Comparison of ENCODE assay signal across 8 cellular contexts in genomic region chr13:50130686-50131051, GRCh38.
DNase-seq lines count a peak whose midpoint lies in the region; ATAC-seq and TF ChIP-seq lines count a peak whose summit lies in the region.

No MANE protein-coding gene starts in this region.

- intact Hi-C loops in Panc1 (cut with micrococcal nuclease; ENCODE audit: unreplicated experiment): no loop called here
- intact Hi-C loops in dendritic cell treated with granulocyte-macrophage colony-stimulating factor and Interleukin-4, amounts not matched to agents 40 ng/mL and 50 ng/mL, for 4 days (cut with micrococcal nuclease): loop anchor here (5.0 kb wide), 1 partner anchor 92 kb away; no protein-coding TSS in a partner anchor

- POLR2A ChIA-PET in Panc1 (lab: Charles Lee): no interaction called here

- DNase-seq in NOMO-1 treated with DMSO at 0.1 percent for 48 hours (lab: John Stamatoyannopoulos, UW; ENCODE audit: unreplicated experiment) (peak; percentile 50), NOMO-1 treated with dmso at 0.1 percent for 144 hours (lab: John Stamatoyannopoulos, UW; ENCODE audit: unreplicated experiment) (no peak), Panc1 (ENCODE audit: low read depth, low spot score) (no peak), NCI-H146 treated with DMSO at 0.1 percent for 48 hours (lab: John Stamatoyannopoulos, UW; ENCODE audit: unreplicated experiment) (no peak), SHP77 treated with DMSO at 0.1 percent for 48 hours (lab: John Stamatoyannopoulos, UW) (no peak)

- H3K36me3 Mint-ChIP-seq in dendritic cell treated with granulocyte-macrophage colony-stimulating factor and Interleukin-4, amounts not matched to agents 40 ng/mL and 50 ng/mL, for 4 days (ENCODE audit: low read depth): peaks cover 6% of the 10 kb centered on the region

- H3K4me3 ChIP-seq in Panc1 (ENCODE audit: low read depth in 2 of 2, low read length in 2 of 2) (peak overlapping the region; percentile 38 to 67), mesodermal cell (ENCODE audit: extremely low read depth, insufficient read depth, low read length, poor library complexity, severe bottlenecking) (peak overlapping the region; percentile 28), urinary bladder (ENCODE audit: low read depth, low read length) (peak overlapping the region; percentile 24)

- no peaks in the 10 kb centered on the region for H3K27me3 ChIP-seq in Panc1 (ENCODE audit: control insufficient read depth, insufficient read depth, low read length)

- H3K27me3 Mint-ChIP-seq in dendritic cell treated with granulocyte-macrophage colony-stimulating factor and Interleukin-4, amounts not matched to agents 40 ng/mL and 50 ng/mL, for 4 days: peaks cover 59% of the 10 kb centered on the region

- H3K27ac Mint-ChIP-seq in dendritic cell treated with granulocyte-macrophage colony-stimulating factor and Interleukin-4, amounts not matched to agents 40 ng/mL and 50 ng/mL, for 4 days: peak overlapping the region; percentile 76

- peaks cover 66% of the 10 kb centered on the region for H3K4me1 Mint-ChIP-seq in dendritic cell treated with granulocyte-macrophage colony-stimulating factor and Interleukin-4, amounts not matched to agents 40 ng/mL and 50 ng/mL, for 4 days (ENCODE audit: low read depth)

- BruUV-seq in Panc1 (replicated peaks; lab: Mats Ljungman, UMichigan): no TSS peak

- peak overlapping the region; percentile 77 for H3K4me3 Mint-ChIP-seq in dendritic cell treated with granulocyte-macrophage colony-stimulating factor and Interleukin-4, amounts not matched to agents 40 ng/mL and 50 ng/mL, for 4 days

- H3K4me1 ChIP-seq in Panc1 (ENCODE audit: control insufficient read depth, insufficient read depth, low read length): peaks cover 4% of the 10 kb centered on the region
- peaks cover 34% of the 10 kb centered on the region for H3K4me1 ChIP-seq in mesodermal cell (ENCODE audit: control insufficient read depth, insufficient read depth, low read length, poor library complexity, severe bottlenecking)
- H3K4me1 ChIP-seq in urinary bladder (ENCODE audit: insufficient read depth): no peaks in the 10 kb centered on the region

- peak overlapping the region; percentile 85 for H3K27ac ChIP-seq in Panc1 (ENCODE audit: low read length)
- H3K27ac ChIP-seq in mesodermal cell (ENCODE audit: low read depth, low read length, severe bottlenecking): no peak overlapping the region
- no peak overlapping the region for H3K27ac ChIP-seq in urinary bladder (ENCODE audit: low read depth)

- H3K9me3 Mint-ChIP-seq in dendritic cell treated with granulocyte-macrophage colony-stimulating factor and Interleukin-4, amounts not matched to agents 40 ng/mL and 50 ng/mL, for 4 days: no peaks in the 10 kb centered on the region

- 0 to 1% methylated on average over 17 to 20 of the region's 21 CpGs for WGBS in mesodermal cell (ENCODE audit: insufficient coverage in 2 of 2), 2 experiments
- 6% methylated on average over 21 of the region's 21 CpGs for WGBS in urinary bladder

- CTCF ChIA-PET in Panc1 (lab: Charles Lee): no interaction called here

- H3K36me3 ChIP-seq in Panc1 (ENCODE audit: control insufficient read depth, insufficient read depth, low read length) (no peaks in the 10 kb centered on the region), mesodermal cell (ENCODE audit: control insufficient read depth, insufficient read depth, low read length) (no peaks in the 10 kb centered on the region), urinary bladder (ENCODE audit: insufficient read depth) (no peaks in the 10 kb centered on the region)

- TF ChIP-seq CTCF in Panc1 (IDR thresholded peaks at IDR 0.05): no peak

- ATAC-seq in Panc1: peak; percentile 65

- in situ Hi-C loops in Panc1 (cut with HindIII; ENCODE audit: low pct_unique_long_range_greater_than_20kb, low sequenced_read_pairs): no loop called here

- H3K9me3 ChIP-seq in Panc1 (ENCODE audit: control insufficient read depth, insufficient read depth, low read depth, low read length) (no peaks in the 10 kb centered on the region), mesodermal cell (ENCODE audit: control insufficient read depth, low read length) (no peaks in the 10 kb centered on the region)
